Comparison of ENCODE assay signal across 17 cellular contexts in the genomic region with DNA sequence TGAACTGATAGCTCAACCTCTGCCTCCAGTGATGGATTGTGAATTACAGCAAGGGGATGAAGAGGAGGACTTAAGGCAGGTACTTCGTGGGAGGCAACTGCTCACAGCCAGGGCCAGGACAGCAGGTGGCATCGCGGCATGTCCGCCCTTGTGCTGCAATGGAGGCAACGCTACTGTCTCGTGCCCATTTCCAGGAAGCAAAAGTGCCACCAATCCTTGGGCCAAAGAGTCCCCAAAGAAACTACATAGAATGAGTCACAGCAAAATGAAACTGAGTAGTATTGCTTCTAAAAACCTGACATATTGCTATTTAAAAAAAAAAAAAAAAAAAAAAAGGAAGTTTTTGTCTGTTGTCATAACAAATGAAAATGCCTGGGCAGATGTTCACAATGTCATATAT. TPM values are rescaled to one million over a fixed set of nuclear protein-coding genes. Genes with fewer than 3 reads are reported as not detected.
DNase-seq lines count a peak whose midpoint lies in the region; ATAC-seq and TF ChIP-seq lines count a peak whose summit lies in the region.
"Had no signal": no experiment of that assay in that cellular context is flagged by ENCODE, and none has a peak within 500 bp of the region (broad histone marks: within the 10 kb centered on the region; RNA-seq: fewer than 3 reads in every experiment).

No MANE protein-coding gene starts in this region.

- H3K27me3 ChIP-seq in CD4-positive, alpha-beta T cell (ENCODE audit: control insufficient read depth, insufficient read depth, low read length): no peaks in the 10 kb centered on the region
- H3K27me3 ChIP-seq: body of pancreas had no signal

- H3K9me3 Mint-ChIP-seq in activated T-helper 17 cell treated with anti-CD3 and anti-CD28 coated beads, Interleukin-2, amount 50 U/mL, for 72 hours: no peaks in the 10 kb centered on the region
- H3K9me3 Mint-ChIP-seq in CD4-positive, alpha-beta T cell: no peaks in the 10 kb centered on the region
- H3K9me3 Mint-ChIP-seq: IgD-negative memory B cell had no signal

- ATAC-seq in GM19351 (IDR thresholded peaks at IDR 0.05; ENCODE audit: unreplicated experiment) (peak; percentile 64), HG03039 (IDR thresholded peaks at IDR 0.05; ENCODE audit: unreplicated experiment) (peak; percentile 57)
- peak; percentile 87 for ATAC-seq in activated T-helper 17 cell treated with anti-CD3 and anti-CD28 coated beads, Interleukin-2, amount 50 U/mL, for 72 hours (replicated peaks)
- ATAC-seq in CD4-positive, alpha-beta T cell (ENCODE audit: poor library complexity): no peak
- no peak for ATAC-seq in activated CD4-positive, CD25-positive, alpha-beta regulatory T cell treated with anti-CD3 and anti-CD28 coated beads, Interleukin-2, amount 50 U/mL, for 24 hours
- ATAC-seq: body of pancreas had no signal

- no peak overlapping the region for H3K4me3 Mint-ChIP-seq in activated T-helper 17 cell treated with anti-CD3 and anti-CD28 coated beads, Interleukin-2, amount 50 U/mL, for 72 hours
- H3K4me3 Mint-ChIP-seq in CD4-positive, alpha-beta T cell: no peak overlapping the region

- POLR2A ChIA-PET in CD4-positive, alpha-beta T cell (lab: Charles Lee): no interaction called here

- no peaks in the 10 kb centered on the region for H3K9me3 ChIP-seq in CD4-positive, alpha-beta T cell (ENCODE audit: control insufficient read depth, low read length)
- H3K9me3 ChIP-seq: body of pancreas had no signal

- H3K4me1 Mint-ChIP-seq in activated T-helper 17 cell treated with anti-CD3 and anti-CD28 coated beads, Interleukin-2, amount 50 U/mL, for 72 hours: peaks cover 23% of the 10 kb centered on the region
- H3K4me1 Mint-ChIP-seq in CD4-positive, alpha-beta T cell (ENCODE audit: low read depth): peaks cover 17% of the 10 kb centered on the region

- in situ Hi-C loops in GM13977 (cut with MboI; ENCODE audit: low pct_unique_long_range_greater_than_20kb, low sequenced_read_pairs, unreplicated experiment): no loop called here

- CTCF ChIA-PET in CD4-positive, alpha-beta T cell (lab: Charles Lee): interaction anchor here (0.7 to 1.2 kb wide), 2 partner anchors 13 to 244 kb away, joined by 3 to 4 read pairs; no protein-coding TSS in a partner anchor

- H3K27ac Mint-ChIP-seq in activated T-helper 17 cell treated with anti-CD3 and anti-CD28 coated beads, Interleukin-2, amount 50 U/mL, for 72 hours: peak overlapping the region; percentile 83
- no peak overlapping the region for H3K27ac Mint-ChIP-seq in CD4-positive, alpha-beta T cell

- intact Hi-C loops in CD4-positive, alpha-beta T cell (cut with DNase I, micrococcal nuclease): loop anchor here in 1 of 2 experiments (10.0 kb wide), 1 partner anchor 896 kb away; no protein-coding TSS in a partner anchor

- H3K27me3 Mint-ChIP-seq in activated T-helper 17 cell treated with anti-CD3 and anti-CD28 coated beads, Interleukin-2, amount 50 U/mL, for 72 hours: no peaks in the 10 kb centered on the region
- H3K27me3 Mint-ChIP-seq in CD4-positive, alpha-beta T cell: no peaks in the 10 kb centered on the region
- H3K27me3 Mint-ChIP-seq: IgD-negative memory B cell had no signal

- peaks cover 12% of the 10 kb centered on the region for H3K36me3 Mint-ChIP-seq in activated T-helper 17 cell treated with anti-CD3 and anti-CD28 coated beads, Interleukin-2, amount 50 U/mL, for 72 hours (ENCODE audit: low read depth)
- H3K36me3 Mint-ChIP-seq in CD4-positive, alpha-beta T cell (ENCODE audit: low read depth): peaks cover 22% of the 10 kb centered on the region
- H3K36me3 Mint-ChIP-seq: IgD-negative memory B cell had no signal

- TF ChIP-seq CTCF in GM13977 (IDR thresholded peaks at IDR 0.05; ENCODE audit: extremely low read depth, insufficient read depth, missing control alignments): no peak
- TF ChIP-seq CTCF in CD4-positive, alpha-beta T cell (IDR thresholded peaks at IDR 0.05): no peak

- peak; percentile 13 for DNase-seq in GM13977 (ENCODE audit: low spot score)
- DNase-seq in retina: no peak
- no peak for DNase-seq in CD4-positive, alpha-beta T cell
- no peak for DNase-seq in SHP77 treated with DMSO at 0.1 percent for 48 hours (lab: John Stamatoyannopoulos, UW)
- DNase-seq: AML-193; body of pancreas; effector memory CD4-positive, alpha-beta T cell; foreskin melanocyte; NCI-H1694; stimulated activated CD4-positive, alpha-beta T cell treated with anti-CD3 and anti-CD28 coated beads, Interleukin-4, amount 100 ng/mL, for 4 hours had no signal

- no peak overlapping the region for H3K27ac ChIP-seq in CD4-positive, alpha-beta T cell (ENCODE audit: low read depth, low read length)
- H3K27ac ChIP-seq: body of pancreas, SK-N-MC, VCaP had no signal

RNA-seq across cellular contexts. Expression of gene RSU1, which starts 46.6 kb away (rescaled TPM):
- 10 to 100 TPM; 56.1 to 87.8 TPM for total RNA-seq in activated T-helper 17 cell treated with anti-CD3 and anti-CD28 coated beads, Interleukin-2, amount 50 U/mL, for 72 hours
- total RNA-seq in CD4-positive, alpha-beta T cell: 10 to 100 TPM; 26.2 to 28.8 TPM

Comparison
In these comparisons a context has a peak if more than half of its experiments do, and no peak if none do; other contexts are left out.
1. ATAC-seq: peak in GM19351 (single experiment), HG03039 (single experiment) and activated T-helper 17 cell treated with anti-CD3 and anti-CD28 coated beads, Interleukin-2, amount 50 U/mL, for 72 hours (single experiment); none in CD4-positive, alpha-beta T cell (single experiment) and activated CD4-positive, CD25-positive, alpha-beta regulatory T cell treated with anti-CD3 and anti-CD28 coated beads, Interleukin-2, amount 50 U/mL, for 24 hours (0 of 2).